8 cellular contexts compared by ENCODE assay signal in the genomic region with DNA sequence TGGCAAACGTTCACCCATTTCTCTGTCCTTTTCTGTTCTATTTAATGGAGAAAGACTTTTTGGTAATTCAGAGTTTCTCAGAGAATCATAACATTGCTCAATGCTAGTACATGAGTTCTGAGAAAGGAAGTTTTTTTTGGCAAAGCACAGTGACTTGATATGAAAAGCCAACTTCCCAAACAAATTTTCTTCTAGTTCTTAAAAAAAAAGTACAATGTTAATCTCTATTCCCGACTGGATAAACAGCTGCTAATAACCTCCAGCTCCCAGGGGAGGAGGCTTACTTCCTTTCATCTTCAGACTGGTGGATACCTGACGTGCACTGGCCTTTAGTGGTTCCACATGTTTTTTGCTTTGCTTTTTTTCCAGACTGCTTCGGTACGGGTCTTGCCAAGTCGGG.
DNase-seq lines count a peak whose midpoint lies in the region; ATAC-seq and TF ChIP-seq lines count a peak whose summit lies in the region.
"Had no signal": no experiment of that assay in that cellular context is flagged by ENCODE, and none has a peak within 500 bp of the region (broad histone marks: within the 10 kb centered on the region; RNA-seq: fewer than 3 reads in every experiment).

No MANE protein-coding gene starts in this region.

- H3K9ac ChIP-seq in adipocyte (ENCODE audit: low read length): peak overlapping the region; percentile 5

- no peaks in the 10 kb centered on the region for H3K79me2 ChIP-seq in osteoblast (ENCODE audit: insufficient read depth, low read length)

- H4K20me1 ChIP-seq in osteoblast (ENCODE audit: insufficient read depth, low read length): no peaks in the 10 kb centered on the region

- H2AFZ ChIP-seq in osteoblast (ENCODE audit: low read length): no peak overlapping the region

- H3K27ac ChIP-seq in osteoblast (ENCODE audit: low read depth, low read length) (peak overlapping the region; percentile 14), upper lobe of right lung (peak overlapping the region; percentile 3)

- H3K4me3 ChIP-seq in adipocyte (ENCODE audit: low read length) (peak overlapping the region; percentile 67), fibroblast of mammary gland (ENCODE audit: control insufficient read depth, low read depth, low read length) (no peak overlapping the region), osteoblast (ENCODE audit: insufficient read depth, low read length) (peak overlapping the region; percentile 19), upper lobe of right lung (no peak overlapping the region)

- no peak for ATAC-seq in upper lobe of right lung
- no peak for ATAC-seq in GM21786 (IDR thresholded peaks at IDR 0.05; ENCODE audit: unreplicated experiment)

- H3K4me1 ChIP-seq in adipocyte (ENCODE audit: control insufficient read depth, insufficient read depth, low read length) (peaks cover 29% of the 10 kb centered on the region), osteoblast (ENCODE audit: insufficient read depth, low read length) (peaks cover 39% of the 10 kb centered on the region), upper lobe of right lung (peaks cover 24% of the 10 kb centered on the region)

- H3K27me3 ChIP-seq in adipocyte (replicated peaks; ENCODE audit: control insufficient read depth, insufficient read depth, low read length) (no peaks in the 10 kb centered on the region), osteoblast (ENCODE audit: insufficient read depth, low read length) (no peaks in the 10 kb centered on the region), upper lobe of right lung (no peaks in the 10 kb centered on the region)

- intact Hi-C loops in upper lobe of right lung (cut with DNase I): no loop called here

- H3K4me2 ChIP-seq in osteoblast (ENCODE audit: insufficient read depth, low read length): peak overlapping the region; percentile 73

- H3K9me3 ChIP-seq in adipocyte (ENCODE audit: control insufficient read depth, low read length) (no peaks in the 10 kb centered on the region), osteoblast (ENCODE audit: low read depth, low read length) (no peaks in the 10 kb centered on the region), upper lobe of right lung (no peaks in the 10 kb centered on the region)

- H3K36me3 ChIP-seq in adipocyte (ENCODE audit: control insufficient read depth, insufficient read depth, low read length, severe bottlenecking) (peaks cover 10% of the 10 kb centered on the region), osteoblast (ENCODE audit: insufficient read depth, low read length) (no peaks in the 10 kb centered on the region), upper lobe of right lung (no peaks in the 10 kb centered on the region)

- TF ChIP-seq CTCF in fibroblast of mammary gland (conservative IDR thresholded peaks at IDR 0.05; ENCODE audit: control insufficient read depth, insufficient read depth, low read depth, low read length) (no peak), osteoblast (IDR thresholded peaks at IDR 0.05; ENCODE audit: extremely low read depth, low read depth, low read length) (no peak), upper lobe of right lung (IDR thresholded peaks at IDR 0.05) (no peak)

- DNase-seq in adipocyte (ENCODE audit: low read depth) (peak; percentile 90), fibroblast of mammary gland (ENCODE audit: low read depth) (peak; percentile 88), osteoblast (ENCODE audit: insufficient read length, low spot score, missing footprints) (no peak), upper lobe of right lung (no peak), NCI-H2227 treated with DMSO at 0.1 percent for 48 hours (lab: John Stamatoyannopoulos, UW) (no peak), iPS-NIHi11 (ENCODE audit: low spot score) (no peak)
- DNase-seq: NCI-H774 had no signal

Comparison
In these comparisons a context has a peak if more than half of its experiments do, and no peak if none do; other contexts are left out.
1. DNase-seq: peak in adipocyte (single experiment) and fibroblast of mammary gland (single experiment); none in osteoblast (single experiment), upper lobe of right lung (single experiment), NCI-H2227 treated with DMSO at 0.1 percent for 48 hours (single experiment) and iPS-NIHi11 (single experiment).
2. H3K4me3 ChIP-seq: peak in adipocyte (single experiment) and osteoblast (single experiment); none in fibroblast of mammary gland (single experiment) and upper lobe of right lung (single experiment).